1 cellular context compared by ENCODE assay signal in genomic region chr4:1722551-1723071, GRCh38.
TF ChIP-seq lines count a peak whose summit lies in the region.

No MANE protein-coding gene starts in this region.

TF ChIP-seq in HepG2, 621 proteins besides CTCF, POLR2A, EP300 and RAD21 (continued from another document):
- TF ChIP-seq GMEB1 (CRISPR knock-in tag; IDR thresholded peaks at IDR 0.05; ENCODE audit: borderline replicate concordance) (no peak), UBTF (CRISPR knock-in tag; IDR thresholded peaks at IDR 0.05) (no peak), ZKSCAN5 (CRISPR knock-in tag; IDR thresholded peaks at IDR 0.05) (no peak), TAF15 (IDR thresholded peaks at IDR 0.05; ENCODE audit: low read depth, low read length, poor library complexity, severe bottlenecking) (no peak)
